ENCODE assay signal across 20 cellular contexts in the genomic region with DNA sequence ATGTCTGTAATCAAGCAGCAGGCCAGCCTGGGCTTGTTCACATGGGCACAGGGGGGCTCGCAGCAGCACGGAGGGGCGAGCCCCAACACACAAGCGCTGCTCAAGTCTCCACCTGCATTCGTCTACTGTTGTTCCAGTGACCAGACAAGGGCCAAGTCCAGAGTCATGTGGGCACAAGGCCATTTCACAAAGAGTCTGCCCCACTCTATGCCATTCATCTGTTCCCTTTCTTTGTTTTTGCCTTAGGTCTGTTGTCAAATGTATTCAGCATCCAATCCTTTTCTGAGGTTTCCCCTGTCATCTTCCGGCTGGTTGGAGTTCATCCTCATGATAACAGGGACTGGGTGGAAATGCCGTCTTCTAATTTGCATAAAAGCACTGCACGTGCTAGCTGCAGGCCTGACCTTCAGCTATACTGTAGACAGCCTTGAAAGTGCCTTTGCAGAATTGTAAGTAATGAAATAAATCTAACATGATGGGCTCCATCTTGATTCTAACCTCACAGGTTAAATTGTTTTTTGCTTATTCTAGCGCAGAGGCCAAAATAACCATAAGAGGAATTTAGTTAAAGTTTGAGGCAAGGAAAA. TPM values are rescaled to one million over a fixed set of nuclear protein-coding genes. Genes with fewer than 3 reads are reported as not detected.
DNase-seq lines count a peak whose midpoint lies in the region; ATAC-seq and TF ChIP-seq lines count a peak whose summit lies in the region.
"Had no signal": no experiment of that assay in that cellular context is flagged by ENCODE, and none has a peak within 500 bp of the region (broad histone marks: within the 10 kb centered on the region; RNA-seq: fewer than 3 reads in every experiment).

No MANE protein-coding gene starts in this region.

- no peak overlapping the region for H3K4me3 Mint-ChIP-seq in nephron progenitor cell
- H3K4me3 Mint-ChIP-seq: activated naive CD8-positive, alpha-beta T cell treated with anti-CD3 and anti-CD28 coated beads, Interleukin-2, amount 50 U/mL, for 24 hours; CD4-positive, alpha-beta T cell had no signal

- H3K9me3 ChIP-seq in DOHH2 (ENCODE audit: control insufficient read depth, insufficient read depth, low read length) (no peaks in the 10 kb centered on the region; the same call in 1 of the 2 replicates), PC-9 (ENCODE audit: insufficient read depth, low read depth) (peaks cover 12% of the 10 kb centered on the region), PC-3 (ENCODE audit: low read length) (no peaks in the 10 kb centered on the region; the same call in 1 of the 2 replicates)

- H3K27ac ChIP-seq in DOHH2 (ENCODE audit: low read depth, low read length), result no peak overlapping the region
- H3K27ac ChIP-seq in PC-9, result no peak overlapping the region
- H3K27ac ChIP-seq in PC-3 (ENCODE audit: low read length), result no peak overlapping the region
- H3K27ac ChIP-seq: KMS-11 had no signal

- H3K27me3 Mint-ChIP-seq in nephron progenitor cell (ENCODE audit: low read depth, poor library complexity), result peaks cover 9% of the 10 kb centered on the region

- no peak overlapping the region for H2AFZ ChIP-seq in PC-9
- no peak overlapping the region for H2AFZ ChIP-seq in PC-3 (ENCODE audit: low read length)

- no peak for TF ChIP-seq POLR2A in erythroblast (IDR thresholded peaks at IDR 0.05; ENCODE audit: low read length)

- no peak overlapping the region for H3K4me3 ChIP-seq in DOHH2 (ENCODE audit: low read length)
- no peak overlapping the region for H3K4me3 ChIP-seq in PC-9
- no peak overlapping the region for H3K4me3 ChIP-seq in PC-3 (ENCODE audit: low read length)

- no peak overlapping the region for H3K9ac ChIP-seq in PC-3 (ENCODE audit: low read length)
- H3K9ac ChIP-seq: KMS-11 had no signal

- H4K20me1 ChIP-seq in DOHH2 (ENCODE audit: control insufficient read depth, insufficient read depth, low read depth, low read length), result no peaks in the 10 kb centered on the region
- no peaks in the 10 kb centered on the region for H4K20me1 ChIP-seq in PC-9 (ENCODE audit: insufficient read depth)
- H4K20me1 ChIP-seq in PC-3 (ENCODE audit: low read length), result no peaks in the 10 kb centered on the region

- H3K4me2 ChIP-seq in DOHH2 (ENCODE audit: low read length), result 0 out of 2 replicates have a peak overlapping the region, but pooled peaks have one; percentile 30
- no peak overlapping the region for H3K4me2 ChIP-seq in PC-9
- H3K4me2 ChIP-seq in PC-3 (ENCODE audit: low read length), result no peak overlapping the region
- H3K4me2 ChIP-seq: KMS-11 had no signal

- H3K4me1 ChIP-seq in DOHH2 (ENCODE audit: control insufficient read depth, low read length), result peaks cover 25% of the 10 kb centered on the region
- H3K4me1 ChIP-seq in PC-9 (replicated peaks; ENCODE audit: insufficient read depth), result 0 out of 2 replicates have a peak, but pooled peaks cover 5% of the 10 kb centered on the region
- H3K4me1 ChIP-seq in PC-3 (ENCODE audit: insufficient read depth, low read length), result no peaks in the 10 kb centered on the region

- TF ChIP-seq CTCF in DOHH2 (IDR thresholded peaks at IDR 0.05; ENCODE audit: low read depth, low read length, poor library complexity, severe bottlenecking) (no peak), PC-9 (conservative IDR thresholded peaks at IDR 0.05) (no peak), nephron progenitor cell (IDR thresholded peaks at IDR 0.05) (no peak), PC-3 (conservative IDR thresholded peaks at IDR 0.05; ENCODE audit: low read depth, low read length) (no peak)

- H3K4me1 Mint-ChIP-seq in nephron progenitor cell, result peaks cover 53% of the 10 kb centered on the region

- ATAC-seq in PC-3, result no peak
- ATAC-seq: activated naive CD8-positive, alpha-beta T cell treated with anti-CD3 and anti-CD28 coated beads, Interleukin-2, amount 50 U/mL, for 24 hours had no signal

- peaks cover 17% of the 10 kb centered on the region for H3K9me3 Mint-ChIP-seq in nephron progenitor cell

- H3K27me3 ChIP-seq in DOHH2 (ENCODE audit: control insufficient read depth, low read length) (no peaks in the 10 kb centered on the region), PC-9 (ENCODE audit: insufficient read depth, low read depth) (no peaks in the 10 kb centered on the region), PC-3 (ENCODE audit: low read length) (no peaks in the 10 kb centered on the region)

- no TSS peak for BruUV-seq in PC-9 (replicated peaks; lab: Mats Ljungman, UMichigan)
- no TSS peak for BruUV-seq in PC-3 (replicated peaks; lab: Mats Ljungman, UMichigan)

- intact Hi-C loops in PC-9 (cut with micrococcal nuclease; ENCODE audit: unreplicated experiment) (no loop called here), cardiac septum (cut with DNase I) (no loop called here), PC-3 (cut with micrococcal nuclease) (no loop called here)

- no peaks in the 10 kb centered on the region for H3K36me3 ChIP-seq in DOHH2 (ENCODE audit: control insufficient read depth, low read length)
- H3K36me3 ChIP-seq in PC-9 (ENCODE audit: low read depth), result no peaks in the 10 kb centered on the region
- H3K36me3 ChIP-seq in PC-3 (ENCODE audit: low read depth, low read length), result no peaks in the 10 kb centered on the region; the same call in 1 of the 2 replicates

- H3K27ac Mint-ChIP-seq in nephron progenitor cell, result no peak overlapping the region
- H3K27ac Mint-ChIP-seq: activated naive CD8-positive, alpha-beta T cell treated with anti-CD3 and anti-CD28 coated beads, Interleukin-2, amount 50 U/mL, for 24 hours; CD4-positive, alpha-beta T cell had no signal

- CTCF ChIA-PET in PC-9 (lab: Charles Lee) (interaction anchor here (0.6 kb wide), 1 partner anchor 47 kb away, joined by 3 read pairs; no protein-coding TSS in a partner anchor), PC-3 (lab: Charles Lee) (no interaction called here)

- peak; percentile 83 for DNase-seq in NCI-H1694 (lab: John Stamatoyannopoulos, UW)
- peak; percentile 62 for DNase-seq in NCI-H82 treated with DMSO at 0.1 percent for 48 hours (lab: John Stamatoyannopoulos, UW; ENCODE audit: unreplicated experiment)
- DNase-seq in erythroblast (lab: John Stamatoyannopoulos, UW), result peak; percentile 55 to 79
- DNase-seq in PC-9, result no peak
- no peak for DNase-seq in cardiac septum (ENCODE audit: low spot score)
- DNase-seq in nephron progenitor cell, result no peak
- no peak for DNase-seq in PC-3
- DNase-seq: activated CD4-positive, alpha-beta T cell treated with anti-CD3 and anti-CD28 coated beads, Interleukin-2, amount 50 U/mL, for 1 hour; activated naive CD8-positive, alpha-beta T cell treated with anti-CD3 and anti-CD28 coated beads, Interleukin-2, amount 50 U/mL, for 24 hours; CD4-positive, alpha-beta T cell; DMS53; NCI-H226; occipital lobe; Right ventricle myocardium superior; stimulated activated CD4-positive, alpha-beta T cell treated with anti-CD3 and anti-CD28 coated beads, Interleukin-12 subunit alpha, Interleukin-12 subunit beta, amount 100 ng/mL, for 4 hours had no signal

- POLR2A ChIA-PET in PC-9 (lab: Charles Lee; ENCODE audit: unreplicated experiment) (no interaction called here), PC-3 (lab: Charles Lee; ENCODE audit: unreplicated experiment) (no interaction called here)

- no peaks in the 10 kb centered on the region for H3K36me3 Mint-ChIP-seq in nephron progenitor cell (ENCODE audit: low read depth)

- H3K79me2 ChIP-seq in DOHH2 (ENCODE audit: control insufficient read depth, low read length), result no peaks in the 10 kb centered on the region
- H3K79me2 ChIP-seq in PC-9 (ENCODE audit: low read depth), result no peaks in the 10 kb centered on the region
- no peaks in the 10 kb centered on the region for H3K79me2 ChIP-seq in PC-3 (ENCODE audit: low read length)

- H3F3A ChIP-seq in DOHH2 (ENCODE audit: control insufficient read depth, insufficient read depth) (no peaks in the 10 kb centered on the region), PC-9 (ENCODE audit: insufficient read depth, low read depth) (peaks cover 13% of the 10 kb centered on the region), PC-3 (ENCODE audit: low read length, unreplicated experiment) (no peaks in the 10 kb centered on the region)

- H3K9me2 ChIP-seq in DOHH2 (replicated peaks; ENCODE audit: control insufficient read depth, low read length) (no peaks in the 10 kb centered on the region), PC-9 (ENCODE audit: insufficient read depth) (no peaks in the 10 kb centered on the region), PC-3 (replicated peaks; ENCODE audit: low read length) (no peaks in the 10 kb centered on the region)

RNA-seq across cellular contexts. Expression of gene KBTBD12, which starts 28.7 kb away (rescaled TPM):
- 0.80 and 1.1 TPM in 2 replicates for total RNA-seq in PC-9 (2021)
- total RNA-seq in cardiac septum, result 36.6 TPM
- not detected in 2 replicates for total RNA-seq in PC-3 (2014; rRNA removed)
- total RNA-seq: CD4-positive, alpha-beta T cell; dermis microvascular lymphatic vessel endothelial cell; endothelial cell of umbilical vein; HT1080 had no signal

Comparison
In these comparisons a context has a peak if more than half of its experiments do, and no peak if none do; other contexts are left out.
1. DNase-seq: peak in NCI-H1694 (single experiment), NCI-H82 treated with DMSO at 0.1 percent for 48 hours (single experiment) and erythroblast (2 of 2); none in PC-9 (0 of 2), cardiac septum (single experiment), nephron progenitor cell (single experiment) and PC-3 (single experiment).
2. RNA of gene KBTBD12, which starts 28.7 kb away (total RNA-seq): 36.6 TPM in cardiac septum (single experiment); 0.80 to 1.1 TPM in PC-9 and not detected in PC-3; every median in the first group is over 10 times any median in the second.